8 cellular contexts compared by ENCODE assay signal in genomic region chr19:16197622-16198362, GRCh38. TPM values are rescaled to one million over a fixed set of nuclear protein-coding genes. Genes with fewer than 3 reads are reported as not detected.
DNase-seq lines count a peak whose midpoint lies in the region; ATAC-seq, FAIRE-seq and TF ChIP-seq lines count a peak whose summit lies in the region.

TSS of gene AP1M1 (plus strand) at chr19:16197911. CDS start at chr19:16198027, 116 bp downstream.

- H3K9ac ChIP-seq in Loucy (ENCODE audit: low read depth, low read length, poor library complexity, severe bottlenecking) = peak within 1 kb of the TSS; percentile 87

- peak; percentile 93 for ATAC-seq in stimulated activated naive CD8-positive, alpha-beta T cell treated with anti-CD3 and anti-CD28 coated beads, Interleukin-15, amount 100 ng/mL, for 72 hours

- H2AFZ ChIP-seq in Loucy (ENCODE audit: low read length) = peak within 1 kb of the TSS; percentile 79

- no peaks in the 10 kb centered on the region for H3K9me2 ChIP-seq in Loucy (replicated peaks; ENCODE audit: low read depth, low read length)

- H3K4me2 ChIP-seq in Loucy (ENCODE audit: low read depth, low read length, poor library complexity, severe bottlenecking) = peak within 1 kb of the TSS; percentile 94

- H3K79me2 ChIP-seq in Loucy (ENCODE audit: insufficient read depth, low read length) = peaks cover 44% of the 10 kb centered on the region

- H3K27me3 ChIP-seq in Loucy (ENCODE audit: insufficient read depth, low read length, poor library complexity, severe bottlenecking) = no peaks in the 10 kb centered on the region

- peaks cover 28% of the 10 kb centered on the region for H3K4me1 Mint-ChIP-seq in nephron progenitor cell
- H3K4me1 Mint-ChIP-seq in stimulated activated naive CD8-positive, alpha-beta T cell treated with anti-CD3 and anti-CD28 coated beads, Interleukin-15, amount 100 ng/mL, for 72 hours = peaks cover 53% of the 10 kb centered on the region

- no peak for FAIRE-seq in H54 (lab: Jason Lieb, UNC)

- no peak for TF ChIP-seq CTCF in Loucy (conservative IDR thresholded peaks at IDR 0.05; ENCODE audit: low read length)
- TF ChIP-seq CTCF in fibroblast of the aortic adventitia (IDR thresholded peaks at IDR 0.05; ENCODE audit: insufficient read depth, low read length) = no peak
- TF ChIP-seq CTCF in nephron progenitor cell (IDR thresholded peaks at IDR 0.05) = no peak

- no peaks in the 10 kb centered on the region for H3F3A ChIP-seq in Loucy (ENCODE audit: low read depth)

- peaks cover 17% of the 10 kb centered on the region for H4K20me1 ChIP-seq in Loucy (ENCODE audit: insufficient read depth, low read length, poor library complexity, severe bottlenecking)

- H3K36me3 Mint-ChIP-seq in nephron progenitor cell (ENCODE audit: low read depth) = peaks cover 9% of the 10 kb centered on the region

- H3K9me3 ChIP-seq in Loucy (ENCODE audit: insufficient read depth, low read depth, low read length) = no peaks in the 10 kb centered on the region

- peak within 1 kb of the TSS; percentile 82 for H3K4me3 ChIP-seq in Loucy (ENCODE audit: low read length, poor library complexity, severe bottlenecking)
- peak within 1 kb of the TSS; percentile 97 for H3K4me3 ChIP-seq in fibroblast of the aortic adventitia (ENCODE audit: low read depth, low read length)

- no peaks in the 10 kb centered on the region for H3K27me3 Mint-ChIP-seq in nephron progenitor cell (ENCODE audit: low read depth, poor library complexity)
- no peaks in the 10 kb centered on the region for H3K27me3 Mint-ChIP-seq in stimulated activated naive CD8-positive, alpha-beta T cell treated with anti-CD3 and anti-CD28 coated beads, Interleukin-15, amount 100 ng/mL, for 72 hours

- no peaks in the 10 kb centered on the region for H3K9me3 Mint-ChIP-seq in nephron progenitor cell
- H3K9me3 Mint-ChIP-seq in stimulated activated naive CD8-positive, alpha-beta T cell treated with anti-CD3 and anti-CD28 coated beads, Interleukin-15, amount 100 ng/mL, for 72 hours = no peaks in the 10 kb centered on the region

- H3K27ac Mint-ChIP-seq in nephron progenitor cell = peak within 1 kb of the TSS; percentile 90
- H3K27ac Mint-ChIP-seq in stimulated activated naive CD8-positive, alpha-beta T cell treated with anti-CD3 and anti-CD28 coated beads, Interleukin-15, amount 100 ng/mL, for 72 hours = peak within 1 kb of the TSS; percentile 91 to 94

- DNase-seq in EL (peak; percentile 98), H54 (ENCODE audit: insufficient read length, low spot score) (peak; percentile 91), fibroblast of the aortic adventitia (ENCODE audit: low read depth) (peak; percentile 98), nephron progenitor cell (peak; percentile 98)
- DNase-seq in activated effector memory CD4-positive, alpha-beta T cell treated with Interleukin-2 at 50 U/mL for 16 hours = peak; percentile 98
- peak; percentile 98 to 99 for DNase-seq in stimulated activated naive CD8-positive, alpha-beta T cell treated with anti-CD3 and anti-CD28 coated beads, Interleukin-15, amount 100 ng/mL, for 72 hours

- TF ChIP-seq POLR2A in H54 (IDR thresholded peaks at IDR 0.05; ENCODE audit: low read depth, low read length) (peak; percentile 72), Raji (IDR thresholded peaks at IDR 0.05; ENCODE audit: insufficient read depth, low read depth, low read length) (peak; percentile 85)

- H3K36me3 ChIP-seq in Loucy (ENCODE audit: insufficient read depth, low read length) = peaks cover 4% of the 10 kb centered on the region; the same call in 1 of the 2 replicates

- H3K4me3 Mint-ChIP-seq in nephron progenitor cell = peak within 1 kb of the TSS; percentile 88
- peak within 1 kb of the TSS; percentile 89 to 97 for H3K4me3 Mint-ChIP-seq in stimulated activated naive CD8-positive, alpha-beta T cell treated with anti-CD3 and anti-CD28 coated beads, Interleukin-15, amount 100 ng/mL, for 72 hours

- H3K4me1 ChIP-seq in Loucy (ENCODE audit: insufficient read depth, low read length, poor library complexity, severe bottlenecking) = peaks cover 26% of the 10 kb centered on the region

RNA-seq across cellular contexts. Expression of gene AP1M1, which starts in this region (rescaled TPM):
- total RNA-seq in fibroblast of the aortic adventitia (ENCODE audit: low replicate concordance) = 7.8 and 78.5 TPM in 2 replicates

Comparison
In these comparisons a context has a peak if more than half of its experiments do, and no peak if none do; other contexts are left out.
1. Peak in every context shown above with its lines: DNase-seq, ATAC-seq and H3K4me3 ChIP-seq.